In genomic region chr10:111801841-111802240, GRCh38 we compare ENCODE assay signal across 26 cellular contexts.
"Had no signal": no experiment of that assay in that cellular context is flagged by ENCODE, and none has a peak within 500 bp of the region (broad histone marks: within the 10 kb centered on the region; RNA-seq: fewer than 3 reads in every experiment).

No MANE protein-coding gene starts in this region.

- H3K27ac Mint-ChIP-seq: activated CD4-positive, alpha-beta memory T cell treated with anti-CD3 and anti-CD28 coated beads, Interleukin-2, amount 10 ng/mL, durations not matched to agents 7 days and 5 days; activated CD4-positive, alpha-beta T cell treated with anti-CD3 and anti-CD28 coated beads, Interleukin-2, amount 10 ng/mL, durations not matched to agents 7 days and 5 days; activated naive CD4-positive, alpha-beta T cell treated with anti-CD3 and anti-CD28 coated beads, Interleukin-2, amount 10 ng/mL, durations not matched to agents 7 days and 5 days; activated naive CD4-positive, alpha-beta T cell treated with anti-CD3 and anti-CD28 coated beads, Interleukin-2, amount 50 U/mL, for 72 hours; activated naive CD8-positive, alpha-beta T cell treated with anti-CD3 and anti-CD28 coated beads, Interleukin-2, amount 10 ng/mL, durations not matched to agents 7 days and 5 days; activated T-cell treated with anti-CD3 and anti-CD28 coated beads, Interleukin-2, amount 50 U/mL, for 24 hours; activated T-cell treated with anti-CD3 and anti-CD28 coated beads, Interleukin-2, amount 50 U/mL, for 72 hours; brain had no signal

- ATAC-seq: activated naive CD4-positive, alpha-beta T cell treated with anti-CD3 and anti-CD28 coated beads, Interleukin-2, amount 50 U/mL, for 72 hours; activated T-cell treated with anti-CD3 and anti-CD28 coated beads, Interleukin-2, amount 50 U/mL, for 72 hours; foreskin keratinocyte; gastroesophageal sphincter had no signal

- H3K27me3 Mint-ChIP-seq: activated CD4-positive, alpha-beta memory T cell treated with anti-CD3 and anti-CD28 coated beads, Interleukin-2, amount 10 ng/mL, durations not matched to agents 7 days and 5 days; activated CD4-positive, alpha-beta T cell treated with anti-CD3 and anti-CD28 coated beads, Interleukin-2, amount 10 ng/mL, durations not matched to agents 7 days and 5 days; activated naive CD4-positive, alpha-beta T cell treated with anti-CD3 and anti-CD28 coated beads, Interleukin-2, amount 10 ng/mL, durations not matched to agents 7 days and 5 days; activated naive CD8-positive, alpha-beta T cell treated with anti-CD3 and anti-CD28 coated beads, Interleukin-2, amount 10 ng/mL, durations not matched to agents 7 days and 5 days; activated T-cell treated with anti-CD3 and anti-CD28 coated beads, Interleukin-2, amount 50 U/mL, for 24 hours had no signal

- H3K4me3 Mint-ChIP-seq: activated CD4-positive, alpha-beta memory T cell treated with anti-CD3 and anti-CD28 coated beads, Interleukin-2, amount 10 ng/mL, durations not matched to agents 7 days and 5 days; activated CD4-positive, alpha-beta T cell treated with anti-CD3 and anti-CD28 coated beads, Interleukin-2, amount 10 ng/mL, durations not matched to agents 7 days and 5 days; activated naive CD4-positive, alpha-beta T cell treated with anti-CD3 and anti-CD28 coated beads, Interleukin-2, amount 10 ng/mL, durations not matched to agents 7 days and 5 days; activated naive CD8-positive, alpha-beta T cell treated with anti-CD3 and anti-CD28 coated beads, Interleukin-2, amount 10 ng/mL, durations not matched to agents 7 days and 5 days; activated T-cell treated with anti-CD3 and anti-CD28 coated beads, Interleukin-2, amount 50 U/mL, for 24 hours; activated T-cell treated with anti-CD3 and anti-CD28 coated beads, Interleukin-2, amount 50 U/mL, for 72 hours; brain had no signal

- DNase-seq: activated CD4-positive, alpha-beta memory T cell treated with anti-CD3 and anti-CD28 coated beads, Interleukin-2, amount 10 ng/mL, durations not matched to agents 7 days and 5 days; activated CD4-positive, alpha-beta T cell treated with anti-CD3 and anti-CD28 coated beads for 1 hour; activated CD4-positive, alpha-beta T cell treated with anti-CD3 and anti-CD28 coated beads for 4 hours; activated CD4-positive, alpha-beta T cell treated with anti-CD3 and anti-CD28 coated beads, Interleukin-2, amount 10 ng/mL, durations not matched to agents 7 days and 5 days; activated CD4-positive, alpha-beta T cell treated with anti-CD3 and anti-CD28 coated beads, Interleukin-2, amount 50 U/mL, for 4 hours; activated CD8-positive, alpha-beta memory T cell treated with anti-CD3 and anti-CD28 coated beads, Interleukin-2, amount 50 U/mL, for 48 hours; activated gamma-delta T cell; activated naive CD4-positive, alpha-beta T cell; activated naive CD4-positive, alpha-beta T cell treated with anti-CD3 and anti-CD28 coated beads, Interleukin-2, amount 10 ng/mL, durations not matched to agents 7 days and 5 days; activated naive CD8-positive, alpha-beta T cell treated with anti-CD3 and anti-CD28 coated beads, Interleukin-2, amount 10 ng/mL, durations not matched to agents 7 days and 5 days; activated T-cell treated with anti-CD3 and anti-CD28 coated beads for 4 hours; activated T-cell treated with anti-CD3 and anti-CD28 coated beads, Interleukin-2, amount 50 U/mL, for 24 hours; activated T-cell treated with anti-CD3 and anti-CD28 coated beads, Interleukin-2, amount 50 U/mL, for 72 hours; central memory CD4-positive, alpha-beta T cell; cerebellar nuclear complex; colonic mucosa; effector CD8-positive, alpha-beta T cell; foreskin keratinocyte; T-helper 2 cell had no signal

- H3K36me3 ChIP-seq: ascending aorta, breast epithelium, cardiac muscle cell, colonic mucosa, esophagus muscularis mucosa, gastroesophageal sphincter had no signal

- H3K27ac ChIP-seq: ascending aorta, breast epithelium, cardiac muscle cell, colonic mucosa, esophagus muscularis mucosa, foreskin keratinocyte, gastroesophageal sphincter had no signal

- H3K9me3 Mint-ChIP-seq: activated CD4-positive, alpha-beta memory T cell treated with anti-CD3 and anti-CD28 coated beads, Interleukin-2, amount 10 ng/mL, durations not matched to agents 7 days and 5 days; activated CD4-positive, alpha-beta T cell treated with anti-CD3 and anti-CD28 coated beads, Interleukin-2, amount 10 ng/mL, durations not matched to agents 7 days and 5 days; activated naive CD4-positive, alpha-beta T cell treated with anti-CD3 and anti-CD28 coated beads, Interleukin-2, amount 10 ng/mL, durations not matched to agents 7 days and 5 days; activated naive CD8-positive, alpha-beta T cell treated with anti-CD3 and anti-CD28 coated beads, Interleukin-2, amount 10 ng/mL, durations not matched to agents 7 days and 5 days; activated T-cell treated with anti-CD3 and anti-CD28 coated beads, Interleukin-2, amount 50 U/mL, for 24 hours had no signal

- H3K4me1 ChIP-seq: ascending aorta, breast epithelium, colonic mucosa, esophagus muscularis mucosa, foreskin keratinocyte, gastroesophageal sphincter had no signal

- H3K9me3 ChIP-seq: ascending aorta, breast epithelium, colonic mucosa, gastroesophageal sphincter had no signal

- H3K36me3 Mint-ChIP-seq: activated naive CD4-positive, alpha-beta T cell treated with anti-CD3 and anti-CD28 coated beads, Interleukin-2, amount 10 ng/mL, durations not matched to agents 7 days and 5 days; activated naive CD4-positive, alpha-beta T cell treated with anti-CD3 and anti-CD28 coated beads, Interleukin-2, amount 50 U/mL, for 72 hours; activated naive CD8-positive, alpha-beta T cell treated with anti-CD3 and anti-CD28 coated beads, Interleukin-2, amount 10 ng/mL, durations not matched to agents 7 days and 5 days; brain had no signal

- H3K4me3 ChIP-seq: ascending aorta, breast epithelium, cardiac muscle cell, colonic mucosa, esophagus muscularis mucosa, gastroesophageal sphincter had no signal

- H3K4me1 Mint-ChIP-seq: activated CD4-positive, alpha-beta memory T cell treated with anti-CD3 and anti-CD28 coated beads, Interleukin-2, amount 10 ng/mL, durations not matched to agents 7 days and 5 days; activated CD4-positive, alpha-beta T cell treated with anti-CD3 and anti-CD28 coated beads, Interleukin-2, amount 10 ng/mL, durations not matched to agents 7 days and 5 days; activated naive CD4-positive, alpha-beta T cell treated with anti-CD3 and anti-CD28 coated beads, Interleukin-2, amount 10 ng/mL, durations not matched to agents 7 days and 5 days; activated naive CD8-positive, alpha-beta T cell treated with anti-CD3 and anti-CD28 coated beads, Interleukin-2, amount 10 ng/mL, durations not matched to agents 7 days and 5 days; brain had no signal

- H3K27me3 ChIP-seq: ascending aorta, breast epithelium, cardiac muscle cell, colonic mucosa, esophagus muscularis mucosa, foreskin keratinocyte, gastroesophageal sphincter had no signal
